ENCODE assay signal across 1 cellular context in the genomic region with DNA sequence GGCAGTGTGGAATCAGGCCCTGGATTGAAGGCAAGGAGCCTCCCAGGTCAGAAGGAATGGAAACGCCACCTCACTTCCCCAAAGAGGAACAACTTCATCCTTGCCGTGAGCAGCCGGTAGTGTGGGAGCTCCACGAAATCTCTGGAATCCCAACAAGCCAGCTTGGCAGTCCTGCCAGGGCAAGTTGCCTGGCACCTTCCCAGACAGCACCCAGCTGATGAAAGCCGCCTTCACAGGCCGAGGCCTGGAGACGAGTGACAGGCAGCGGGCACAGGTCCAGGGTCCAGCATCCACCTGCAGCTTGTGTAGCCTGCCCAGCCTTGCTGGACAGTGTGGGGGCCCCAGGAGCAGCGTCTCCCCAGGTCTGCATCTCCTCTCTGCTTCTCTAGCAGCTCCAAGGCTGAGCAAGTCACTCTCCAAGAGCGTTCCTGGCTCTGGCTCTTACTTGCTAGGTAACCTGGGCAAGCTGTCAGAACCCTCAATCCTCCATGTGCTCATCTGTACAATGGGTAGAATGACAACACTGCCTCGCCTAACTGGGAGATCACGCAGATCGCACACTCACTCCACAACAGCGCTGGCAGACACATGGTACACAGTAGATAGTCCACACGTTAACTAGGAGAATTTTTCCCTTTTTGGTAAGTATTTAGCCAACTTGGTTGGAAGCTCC.
A peak's percentile ranks its signal among the peaks of the same experiment; 100 is the strongest.
TF ChIP-seq lines count a peak whose summit lies in the region.

No MANE protein-coding gene starts in this region.

TF ChIP-seq in HepG2, 621 proteins besides CTCF, POLR2A, EP300 and RAD21:
- TF ChIP-seq KLF15 (CRISPR knock-in tag; IDR thresholded peaks at IDR 0.05; ENCODE audit: borderline replicate concordance) (no peak), HNRNPL (IDR thresholded peaks at IDR 0.05; ENCODE audit: low read depth, low read length) (0 out of 2 replicates have a peak, but pooled peaks have one; percentile 47), KDM5A (IDR thresholded peaks at IDR 0.05; ENCODE audit: borderline replicate concordance, low read length) (no peak), ZFX (CRISPR knock-in tag; IDR thresholded peaks at IDR 0.05; ENCODE audit: low read depth) (no peak), ZNF629 (CRISPR knock-in tag; conservative IDR thresholded peaks at IDR 0.05) (peak; percentile 89), KDM2A (CRISPR knock-in tag; IDR thresholded peaks at IDR 0.05; ENCODE audit: borderline replicate concordance, low read depth) (no peak), ZNF567 (CRISPR knock-in tag; IDR thresholded peaks at IDR 0.05; ENCODE audit: borderline replicate concordance) (no peak), SP1 (IDR thresholded peaks at IDR 0.05) (no peak), SP1 (CRISPR knock-in tag; IDR thresholded peaks at IDR 0.05) (no peak), ZMYM3 (CRISPR knock-in tag; IDR thresholded peaks at IDR 0.05) (peak; percentile 48; the same call in 1 of the 2 replicates)
